8 cellular contexts compared by ENCODE assay signal in the genomic region with DNA sequence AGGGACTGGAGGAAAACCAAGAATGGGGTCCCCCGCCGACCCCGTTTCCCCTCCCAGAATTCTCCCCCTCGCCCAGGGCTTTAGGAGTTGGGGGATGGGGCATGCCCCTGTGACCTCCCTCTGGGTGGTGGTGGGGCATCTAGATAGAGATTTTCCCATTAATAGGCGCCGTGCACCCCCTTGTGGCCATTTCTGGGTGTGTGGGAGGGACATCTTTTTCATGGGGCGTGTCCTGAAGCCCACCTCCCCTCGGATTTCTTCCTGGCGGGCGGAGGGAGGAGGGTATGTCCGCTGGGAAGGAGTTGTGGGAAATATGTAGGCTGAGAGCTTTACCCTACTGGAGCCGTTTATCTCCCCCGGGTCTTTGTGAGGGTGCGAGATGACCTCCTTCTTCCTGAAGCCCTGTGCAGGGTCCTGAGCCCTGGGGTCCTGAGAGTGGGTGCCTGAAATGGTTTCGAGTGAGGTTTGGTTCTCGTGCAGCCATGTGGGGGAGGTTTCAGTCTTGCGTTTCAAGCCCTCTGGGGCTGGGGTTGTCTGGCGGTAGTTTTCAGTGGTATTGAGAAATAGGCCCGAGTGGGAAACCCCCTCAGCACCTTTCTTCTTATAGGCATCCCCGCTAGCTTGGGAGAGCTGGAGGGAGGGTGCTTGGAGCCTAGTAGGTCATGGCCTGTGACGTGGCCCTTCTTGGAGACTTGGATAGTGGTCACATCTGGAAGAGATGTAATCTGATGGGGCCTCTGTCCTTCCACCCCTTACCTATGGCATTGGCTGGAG. TPM values are rescaled to one million over a fixed set of nuclear protein-coding genes. Genes with fewer than 3 reads are reported as not detected.
A peak's percentile ranks its signal among the peaks of the same experiment; 100 is the strongest.
DNase-seq lines count a peak whose midpoint lies in the region; ATAC-seq and TF ChIP-seq lines count a peak whose summit lies in the region.

No MANE protein-coding gene starts in this region.

- H3K9me3 ChIP-seq in prostate gland (no peaks in the 10 kb centered on the region), uterus (no peaks in the 10 kb centered on the region)

- TF ChIP-seq CTCF in LNCAP (IDR thresholded peaks at IDR 0.05) (peak; percentile 67), prostate gland (IDR thresholded peaks at IDR 0.05) (peak in 3 of 4 experiments; percentile 57 to 67 (median 58)), uterus (IDR thresholded peaks at IDR 0.05) (peak; percentile 37 to 62 (median 52))

- H3K27me3 Mint-ChIP-seq in activated naive CD8-positive, alpha-beta T cell = no peaks in the 10 kb centered on the region

- ATAC-seq in SK-N-SH treated with all-trans-retinoic acid at 6 μM for 48 hours (peak; percentile 25), left cardiac atrium (no peak)

- peak overlapping the region; percentile 66 to 92 for H3K4me3 ChIP-seq in prostate gland
- peak overlapping the region; percentile 64 to 86 for H3K4me3 ChIP-seq in uterus

- peak overlapping the region; percentile 83 to 93 for H3K27ac ChIP-seq in prostate gland
- H3K27ac ChIP-seq in uterus = peak overlapping the region; percentile 85 to 94

- peak overlapping the region; percentile 97 for H3K4me3 Mint-ChIP-seq in activated naive CD8-positive, alpha-beta T cell

- intact Hi-C loops in left cardiac atrium (cut with DNase I) (no loop called here), prostate gland (cut with DNase I) (loop anchor here (2.0 to 5.0 kb wide), 3 partner anchors 35 to 89 kb away; a partner anchor contains a TSS), uterus (cut with DNase I; ENCODE audit: low total_unique reads) (no loop called here)

- no peaks in the 10 kb centered on the region for H3K27me3 ChIP-seq in prostate gland (replicated peaks; ENCODE audit: insufficient read depth)
- H3K27me3 ChIP-seq in uterus = no peaks in the 10 kb centered on the region

- 4% methylated on average over 21 of the region's 21 CpGs for WGBS in prostate gland

- no peaks in the 10 kb centered on the region for H3K36me3 Mint-ChIP-seq in activated naive CD8-positive, alpha-beta T cell

- DNase-seq in Daoy (ENCODE audit: low read depth) = peak; percentile 72
- peak; percentile 73 for DNase-seq in left cardiac atrium
- peak; percentile 40 for DNase-seq in prostate gland (ENCODE audit: low spot score)
- DNase-seq in uterus = peak; percentile 75 to 76
- DNase-seq in HPDE6-E6E7 (ENCODE audit: extremely low spot score) = no peak

- TF ChIP-seq POLR2A in prostate gland (IDR thresholded peaks at IDR 0.05) (no peak), uterus (IDR thresholded peaks at IDR 0.05) (no peak)

- peaks cover 8 to 9% of the 10 kb centered on the region in 2 donors for H3K36me3 ChIP-seq in prostate gland
- H3K36me3 ChIP-seq in uterus = no peaks in the 10 kb centered on the region

- H3K9me3 Mint-ChIP-seq in activated naive CD8-positive, alpha-beta T cell (ENCODE audit: low read depth) = no peaks in the 10 kb centered on the region

- peaks cover 30% of the 10 kb centered on the region for H3K4me1 Mint-ChIP-seq in activated naive CD8-positive, alpha-beta T cell (ENCODE audit: low read depth)

- H3K4me1 ChIP-seq in prostate gland (replicated peaks) = peaks cover 11% of the 10 kb centered on the region
- H3K4me1 ChIP-seq in uterus = peaks cover 0 to 4% of the 10 kb centered on the region in 2 donors

- peak overlapping the region; percentile 95 for H3K27ac Mint-ChIP-seq in activated naive CD8-positive, alpha-beta T cell

TF ChIP-seq in SK-N-SH treated with all-trans-retinoic acid at 6 μM for 48 hours, 23 proteins besides CTCF, POLR2A, EP300 and RAD21:
- TF ChIP-seq PPARA (CRISPR knock-in tag; IDR thresholded peaks at IDR 0.05; ENCODE audit: borderline replicate concordance) = no peak

RNA-seq across cellular contexts. Expression of a gene that starts 1.0 kb away (rescaled TPM):
- total RNA-seq in Daoy (2014; rRNA removed; shearing (Covaris generic)) = 338 and 386 TPM in 2 replicates
- 100 to 1,000 TPM; 137 to 159 TPM for total RNA-seq in left cardiac atrium
- 100 to 1,000 TPM; 142 to 300 TPM for total RNA-seq in prostate gland
- 100 to 1,000 TPM in 3 of 4 donors, 10 to 100 TPM in 1; 78.5 to 274 (median 217) TPM for total RNA-seq in uterus

RNA-seq across cellular contexts. Expression of a gene that starts 11.3 kb away (rescaled TPM):
- 0.27 and 0.40 TPM in 2 replicates for total RNA-seq in Daoy (2014; rRNA removed; shearing (Covaris generic))
- 1 to 10 TPM; 1.1 to 1.2 TPM for total RNA-seq in left cardiac atrium
- total RNA-seq in prostate gland = 1 to 10 TPM in 1 of 2 donors, under 1 TPM in 1; 0.68 to 6.1 TPM
- total RNA-seq in uterus = 1 to 10 TPM in 3 of 4 donors, not detected in 1; 1.3 to 6.0 (median 1.5) TPM

RNA-seq across cellular contexts. Expression of a gene that starts 12.4 kb away (rescaled TPM):
- 15.5 and 18.1 TPM in 2 replicates for total RNA-seq in Daoy (2014; rRNA removed; shearing (Covaris generic))
- 10 to 100 TPM; 12.0 to 12.5 TPM for total RNA-seq in left cardiac atrium
- 10 to 100 TPM; 11.6 to 11.7 TPM for total RNA-seq in prostate gland
- 10 to 100 TPM in 1 of 4 donors, 1 to 10 TPM in 3; 3.1 to 23.8 (median 3.5) TPM for total RNA-seq in uterus

RNA-seq across cellular contexts. Expression of a gene that starts 12.4 kb away (rescaled TPM):
- total RNA-seq in Daoy (2014; rRNA removed; shearing (Covaris generic)) = 88.0 and 110 TPM in 2 replicates
- total RNA-seq in left cardiac atrium (10 to 100 TPM; 46.3 to 48.1 TPM), prostate gland (10 to 100 TPM; 53.4 to 58.0 TPM), uterus (100 to 1,000 TPM in 1 of 4 donors, 10 to 100 TPM in 2, 1 to 10 TPM in 1; 8.2 to 106 (median 63.9) TPM)

RNA-seq across cellular contexts. Expression of a gene that starts 12.8 kb away (rescaled TPM):
- total RNA-seq in Daoy (2014; rRNA removed; shearing (Covaris generic)) = 5.0 and 8.3 TPM in 2 replicates
- total RNA-seq in left cardiac atrium = 1 to 10 TPM; 4.7 to 5.1 TPM
- 1 to 10 TPM in 1 of 2 donors, under 1 TPM in 1; 0.96 to 5.5 TPM for total RNA-seq in prostate gland
- total RNA-seq in uterus = 10 to 100 TPM in 2 of 4 donors, 1 to 10 TPM in 2; 1.5 to 26.6 (median 12.2) TPM
